ENCODE assay signal across 2 cellular contexts in the genomic region with DNA sequence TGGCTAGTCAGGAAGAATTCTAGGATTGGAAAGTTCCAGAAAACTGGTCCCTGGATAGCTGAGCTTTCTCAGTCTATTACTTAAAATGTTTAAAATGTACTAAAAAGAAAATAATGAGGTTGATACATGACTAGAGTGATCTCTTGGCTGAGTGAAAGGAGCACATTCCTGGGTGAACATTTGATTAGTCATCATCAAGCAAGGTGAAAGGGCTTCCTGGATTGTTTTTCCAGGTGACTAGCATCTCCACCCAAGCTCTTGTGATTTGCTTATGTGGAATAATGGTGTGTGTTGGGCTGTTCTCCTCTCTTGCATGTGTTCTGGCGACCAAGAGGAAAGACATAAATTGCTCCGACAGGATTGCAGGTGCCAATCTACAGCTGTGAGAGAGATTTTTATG.
TF ChIP-seq lines count a peak whose summit lies in the region.

No MANE protein-coding gene starts in this region.

TF ChIP-seq in A549, 52 proteins besides CTCF, POLR2A, EP300 and RAD21:
- TF ChIP-seq PBX3 (IDR thresholded peaks at IDR 0.05): no peak
- TF ChIP-seq MAZ (IDR thresholded peaks at IDR 0.05; ENCODE audit: borderline replicate concordance, low read depth, low read length): no peak
- TF ChIP-seq MYC (IDR thresholded peaks at IDR 0.05; ENCODE audit: borderline replicate concordance, low read length): no peak
- TF ChIP-seq JUNB (IDR thresholded peaks at IDR 0.05): no peak
- TF ChIP-seq FOSL2 (IDR thresholded peaks at IDR 0.05): no peak
- TF ChIP-seq FOSL2 (CRISPR knock-in tag; IDR thresholded peaks at IDR 0.05): no peak
- TF ChIP-seq BHLHE40 (IDR thresholded peaks at IDR 0.05; ENCODE audit: low read depth, low read length): no peak
- no peak for TF ChIP-seq NR3C1 (IDR thresholded peaks at IDR 0.05)
- no peak for TF ChIP-seq FOXS1 (CRISPR knock-in tag; IDR thresholded peaks at IDR 0.05)
- TF ChIP-seq HOXB5 (CRISPR knock-in tag; IDR thresholded peaks at IDR 0.05): no peak
- TF ChIP-seq FOSB (CRISPR knock-in tag; IDR thresholded peaks at IDR 0.05): no peak

TF ChIP-seq in HepG2, 621 proteins besides CTCF, POLR2A, EP300 and RAD21 (continued from another document):
- TF ChIP-seq ZNF354B (CRISPR knock-in tag; IDR thresholded peaks at IDR 0.05) (no peak), ZBTB42 (CRISPR knock-in tag; IDR thresholded peaks at IDR 0.05) (no peak), ZNF773 (CRISPR knock-in tag; IDR thresholded peaks at IDR 0.05; ENCODE audit: borderline replicate concordance) (no peak), SOX5 (CRISPR knock-in tag; IDR thresholded peaks at IDR 0.05; ENCODE audit: borderline replicate concordance) (no peak), ZBTB1 (CRISPR knock-in tag; IDR thresholded peaks at IDR 0.05; ENCODE audit: borderline replicate concordance) (no peak), EED (CRISPR knock-in tag; IDR thresholded peaks at IDR 0.05) (no peak), MEIS1 (CRISPR knock-in tag; IDR thresholded peaks at IDR 0.05; ENCODE audit: borderline replicate concordance) (no peak), ZBTB46 (CRISPR knock-in tag; IDR thresholded peaks at IDR 0.05; ENCODE audit: borderline replicate concordance) (no peak), ZSCAN22 (CRISPR knock-in tag; IDR thresholded peaks at IDR 0.05) (no peak), KAT8 (CRISPR knock-in tag; IDR thresholded peaks at IDR 0.05) (no peak), ZNF317 (CRISPR knock-in tag; IDR thresholded peaks at IDR 0.05) (no peak), PLRG1 (conservative IDR thresholded peaks at IDR 0.05) (no peak), SNAPC2 (CRISPR knock-in tag; IDR thresholded peaks at IDR 0.05) (no peak)
- TF ChIP-seq, protein P1, sequence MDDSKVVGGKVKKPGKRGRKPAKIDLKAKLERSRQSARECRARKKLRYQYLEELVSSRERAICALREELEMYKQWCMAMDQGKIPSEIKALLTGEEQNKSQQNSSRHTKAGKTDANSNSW (CRISPR knock-in tag; IDR thresholded peaks at IDR 0.05; ENCODE audit: borderline replicate concordance): no peak
- TF ChIP-seq, protein P2, sequence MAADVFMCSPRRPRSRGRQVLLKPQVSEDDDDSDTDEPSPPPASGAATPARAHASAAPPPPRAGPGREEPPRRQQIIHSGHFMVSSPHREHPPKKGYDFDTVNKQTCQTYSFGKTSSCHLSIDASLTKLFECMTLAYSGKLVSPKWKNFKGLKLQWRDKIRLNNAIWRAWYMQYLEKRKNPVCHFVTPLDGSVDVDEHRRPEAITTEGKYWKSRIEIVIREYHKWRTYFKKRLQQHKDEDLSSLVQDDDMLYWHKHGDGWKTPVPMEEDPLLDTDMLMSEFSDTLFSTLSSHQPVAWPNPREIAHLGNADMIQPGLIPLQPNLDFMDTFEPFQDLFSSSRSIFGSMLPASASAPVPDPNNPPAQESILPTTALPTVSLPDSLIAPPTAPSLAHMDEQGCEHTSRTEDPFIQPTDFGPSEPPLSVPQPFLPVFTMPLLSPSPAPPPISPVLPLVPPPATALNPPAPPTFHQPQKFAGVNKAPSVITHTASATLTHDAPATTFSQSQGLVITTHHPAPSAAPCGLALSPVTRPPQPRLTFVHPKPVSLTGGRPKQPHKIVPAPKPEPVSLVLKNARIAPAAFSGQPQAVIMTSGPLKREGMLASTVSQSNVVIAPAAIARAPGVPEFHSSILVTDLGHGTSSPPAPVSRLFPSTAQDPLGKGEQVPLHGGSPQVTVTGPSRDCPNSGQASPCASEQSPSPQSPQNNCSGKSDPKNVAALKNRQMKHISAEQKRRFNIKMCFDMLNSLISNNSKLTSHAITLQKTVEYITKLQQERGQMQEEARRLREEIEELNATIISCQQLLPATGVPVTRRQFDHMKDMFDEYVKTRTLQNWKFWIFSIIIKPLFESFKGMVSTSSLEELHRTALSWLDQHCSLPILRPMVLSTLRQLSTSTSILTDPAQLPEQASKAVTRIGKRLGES (CRISPR knock-in tag; IDR thresholded peaks at IDR 0.05; ENCODE audit: borderline replicate concordance): no peak
